In genomic region chr5:39197556-39197955, GRCh38 we compare ENCODE assay signal across 15 cellular contexts. TPM values are rescaled to one million over a fixed set of nuclear protein-coding genes. Genes with fewer than 3 reads are reported as not detected.
DNase-seq lines count a peak whose midpoint lies in the region; ATAC-seq and TF ChIP-seq lines count a peak whose summit lies in the region.
"Had no signal": no experiment of that assay in that cellular context is flagged by ENCODE, and none has a peak within 500 bp of the region (broad histone marks: within the 10 kb centered on the region; RNA-seq: fewer than 3 reads in every experiment).

No MANE protein-coding gene starts in this region.

- no peak overlapping the region for H3K9ac ChIP-seq in H9 (ENCODE audit: extremely low read depth, insufficient read length, low read length)
- H3K9ac ChIP-seq: parathyroid adenoma had no signal

- no peaks in the 10 kb centered on the region for H3K9me3 ChIP-seq in naive thymus-derived CD4-positive, alpha-beta T cell (ENCODE audit: control insufficient read depth in 2 of 3, low read length in 3 of 3)
- no peaks in the 10 kb centered on the region for H3K9me3 ChIP-seq in H9 (ENCODE audit: control insufficient read depth, low read depth, low read length)
- H3K9me3 ChIP-seq: thoracic aorta had no signal

- no peaks in the 10 kb centered on the region for H3K79me1 ChIP-seq in H9 (ENCODE audit: insufficient read depth, low read depth, low read length, poor library complexity, severe bottlenecking)

- H2BK120ac ChIP-seq in H9 (ENCODE audit: low read depth, low read length, poor library complexity, severe bottlenecking), result no peak overlapping the region

- peaks cover 0 to 17% (median 0%) of the 10 kb centered on the region in 3 experiments for H3K36me3 ChIP-seq in naive thymus-derived CD4-positive, alpha-beta T cell (ENCODE audit: control insufficient read depth in 2 of 3, insufficient read depth in 3 of 3, low read length in 3 of 3)
- H3K36me3 ChIP-seq: thoracic aorta had no signal

- peaks cover 42 to 45% of the 10 kb centered on the region in 2 donors for H3K4me1 ChIP-seq in naive thymus-derived CD4-positive, alpha-beta T cell (ENCODE audit: control insufficient read depth in 2 of 2, insufficient read depth in 2 of 2, low read length in 2 of 2)
- H3K4me1 ChIP-seq in H9 (ENCODE audit: insufficient read depth, low read length), result no peaks in the 10 kb centered on the region
- H3K4me1 ChIP-seq: parathyroid adenoma had no signal

- H3K27ac ChIP-seq in naive thymus-derived CD4-positive, alpha-beta T cell (ENCODE audit: low read depth, low read length), result peak overlapping the region; percentile 83
- H3K27ac ChIP-seq in H9 (ENCODE audit: insufficient read length, low read depth, low read length), result no peak overlapping the region
- H3K27ac ChIP-seq: parathyroid adenoma, thoracic aorta had no signal

- H3K36me3 Mint-ChIP-seq in Calu3 (ENCODE audit: insufficient read depth, unreplicated experiment) (no peaks in the 10 kb centered on the region), H9 (ENCODE audit: insufficient read depth in 1 of 3, low read depth in 3 of 3) (no peaks in the 10 kb centered on the region)
- peaks cover 62% of the 10 kb centered on the region for H3K36me3 Mint-ChIP-seq in activated naive CD4-positive, alpha-beta T cell treated with anti-CD3 and anti-CD28 coated beads, Interleukin-2, amount 10 ng/mL, durations not matched to agents 7 days and 5 days
- peaks cover 27 to 70% (median 56%) of the 10 kb centered on the region in 5 donors for H3K36me3 Mint-ChIP-seq in naive thymus-derived CD4-positive, alpha-beta T cell

- no peak overlapping the region for H4K8ac ChIP-seq in H9 (replicated peaks; ENCODE audit: insufficient read length, low read depth, low read length)

- CTCF ChIA-PET in Calu3 (lab: Charles Lee), result no interaction called here
- CTCF ChIA-PET in activated naive CD4-positive, alpha-beta T cell treated with anti-CD3 and anti-CD28 coated beads, Interleukin-2, amount 10 ng/mL, durations not matched to agents 7 days and 5 days (lab: Charles Lee), result interaction anchor here (1.0 kb wide), 2 partner anchors 19 to 86 kb away, joined by 3 read pairs; no protein-coding TSS in a partner anchor
- CTCF ChIA-PET in naive thymus-derived CD4-positive, alpha-beta T cell (lab: Charles Lee), result interaction anchor here (6.0 to 13.0 kb wide), 3 partner anchors 10 to 22 kb away, joined by 51 to 168 read pairs (median 56); partner anchors contain the start of gene FYB1

- BruUV-seq in Calu3 (replicated peaks; lab: Mats Ljungman, UMichigan), result no TSS peak

- TF ChIP-seq CTCF in Calu3 (IDR thresholded peaks at IDR 0.05; ENCODE audit: unreplicated experiment) (no peak), H9 (conservative IDR thresholded peaks at IDR 0.05) (no peak)

- H3K4me2 ChIP-seq in H9 (ENCODE audit: insufficient read depth, insufficient read length, low read length), result no peak overlapping the region

- no peak overlapping the region for H3K14ac ChIP-seq in H9 (ENCODE audit: insufficient read depth, low read length)

- H4K20me1 ChIP-seq in H9 (ENCODE audit: control insufficient read depth, insufficient read depth, insufficient read length), result no peaks in the 10 kb centered on the region

- no peak overlapping the region for H3K56ac ChIP-seq in H9 (ENCODE audit: insufficient read length, low read depth, low read length)

- H2BK20ac ChIP-seq in H9 (ENCODE audit: low read depth, low read length, poor library complexity, severe bottlenecking), result no peak overlapping the region

- DNase-seq in Calu3 (no peak), T-helper 9 cell (peak; percentile 47), H4 (ENCODE audit: low spot score) (no peak), H9 (no peak)
- DNase-seq in activated naive CD4-positive, alpha-beta T cell treated with anti-CD3 and anti-CD28 coated beads, Interleukin-2, amount 10 ng/mL, durations not matched to agents 7 days and 5 days, result peak; percentile 73
- peak in 6 of 9 donors; percentile 56 to 74 (median 63) for DNase-seq in naive thymus-derived CD4-positive, alpha-beta T cell
- DNase-seq: left ventricle myocardium superior; NCI-H1694; NK-92 treated with Interleukin-12 subunit alpha and Interleukin-12 subunit beta, amount 100 ng/mL, for 24 hours; T1000 had no signal

- intact Hi-C loops in Calu3 (cut with micrococcal nuclease; ENCODE audit: unreplicated experiment), result loop anchor here (5.0 kb wide), 1 partner anchor 50 kb away; no protein-coding TSS in a partner anchor
- intact Hi-C loops in naive thymus-derived CD4-positive, alpha-beta T cell (cut with micrococcal nuclease), result loop anchor here (1.0 to 5.0 kb wide), 4 partner anchors 20 to 125 kb away; partner anchors contain the start of gene RICTOR (in 1 of the 2)

- H3K9me3 Mint-ChIP-seq in Calu3 (ENCODE audit: low read depth, unreplicated experiment) (no peaks in the 10 kb centered on the region), H9 (no peaks in the 10 kb centered on the region)
- H3K9me3 Mint-ChIP-seq in activated naive CD4-positive, alpha-beta T cell treated with anti-CD3 and anti-CD28 coated beads, Interleukin-2, amount 10 ng/mL, durations not matched to agents 7 days and 5 days, result no peaks in the 10 kb centered on the region
- H3K9me3 Mint-ChIP-seq in naive thymus-derived CD4-positive, alpha-beta T cell, result no peaks in the 10 kb centered on the region

- POLR2A ChIA-PET in naive thymus-derived CD4-positive, alpha-beta T cell (lab: Charles Lee), result interaction anchor here (0.9 to 22.3 kb wide), 6 partner anchors 7 to 77 kb away, joined by 3 to 679 read pairs (median 183); partner anchors contain the start of gene FYB1

- no peaks in the 10 kb centered on the region for H3K79me2 ChIP-seq in H9 (ENCODE audit: insufficient read depth, low read length)
- H3K79me2 ChIP-seq: parathyroid adenoma had no signal

- no peaks in the 10 kb centered on the region for H3K27me3 Mint-ChIP-seq in Calu3 (ENCODE audit: unreplicated experiment)
- H3K27me3 Mint-ChIP-seq in activated naive CD4-positive, alpha-beta T cell treated with anti-CD3 and anti-CD28 coated beads, Interleukin-2, amount 10 ng/mL, durations not matched to agents 7 days and 5 days, result no peaks in the 10 kb centered on the region
- no peaks in the 10 kb centered on the region for H3K27me3 Mint-ChIP-seq in naive thymus-derived CD4-positive, alpha-beta T cell
- H3K27me3 Mint-ChIP-seq in H9 (ENCODE audit: low read depth), result no peaks in the 10 kb centered on the region

- WGBS in H9 (ENCODE audit: extremely low coverage, insufficient read length, low lambda C conversion rate), result no CpG with 5 or more reads among the region's 4 CpGs

- no peak overlapping the region for H3K4ac ChIP-seq in H9 (ENCODE audit: low read depth, low read length)

- no peak overlapping the region for H2BK5ac ChIP-seq in H9 (ENCODE audit: insufficient read length, low read length)

- no peak overlapping the region for H3T11ph ChIP-seq in H9 (ENCODE audit: low read length)

- peak overlapping the region; percentile 65 for H3K4me3 ChIP-seq in naive thymus-derived CD4-positive, alpha-beta T cell (ENCODE audit: low read length)
- H3K4me3 ChIP-seq: thoracic aorta had no signal

- peak overlapping the region; percentile 19 for H3K27ac Mint-ChIP-seq in Calu3 (ENCODE audit: unreplicated experiment)
- peak overlapping the region; percentile 35 for H3K27ac Mint-ChIP-seq in activated naive CD4-positive, alpha-beta T cell treated with anti-CD3 and anti-CD28 coated beads, Interleukin-2, amount 10 ng/mL, durations not matched to agents 7 days and 5 days
- H3K27ac Mint-ChIP-seq in naive thymus-derived CD4-positive, alpha-beta T cell, result peak overlapping the region; percentile 75 to 99 (median 94)
- H3K27ac Mint-ChIP-seq in H9, result no peak overlapping the region

- H3K4me1 Mint-ChIP-seq in Calu3 (ENCODE audit: low read depth, unreplicated experiment) (peaks cover 59% of the 10 kb centered on the region), H9 (no peaks in the 10 kb centered on the region)
- H3K4me1 Mint-ChIP-seq in activated naive CD4-positive, alpha-beta T cell treated with anti-CD3 and anti-CD28 coated beads, Interleukin-2, amount 10 ng/mL, durations not matched to agents 7 days and 5 days, result peaks cover 49% of the 10 kb centered on the region
- peaks cover 32 to 48% (median 42%) of the 10 kb centered on the region in 7 donors for H3K4me1 Mint-ChIP-seq in naive thymus-derived CD4-positive, alpha-beta T cell

- H3K27me3 ChIP-seq in naive thymus-derived CD4-positive, alpha-beta T cell (ENCODE audit: control insufficient read depth in 2 of 2, insufficient read depth in 2 of 2, low read length in 2 of 2), result no peaks in the 10 kb centered on the region
- H3K27me3 ChIP-seq in H9 (ENCODE audit: insufficient read depth, low read length), result no peaks in the 10 kb centered on the region

- no peak overlapping the region for H2BK12ac ChIP-seq in H9 (ENCODE audit: insufficient read length, low read depth, low read length)

- H3K4me3 Mint-ChIP-seq in Calu3 (ENCODE audit: low read depth, unreplicated experiment) (no peak overlapping the region), H9 (no peak overlapping the region)
- H3K4me3 Mint-ChIP-seq in activated naive CD4-positive, alpha-beta T cell treated with anti-CD3 and anti-CD28 coated beads, Interleukin-2, amount 10 ng/mL, durations not matched to agents 7 days and 5 days, result peak overlapping the region; percentile 82
- peak overlapping the region; percentile 75 to 98 (median 86) for H3K4me3 Mint-ChIP-seq in naive thymus-derived CD4-positive, alpha-beta T cell

- no peak overlapping the region for H2AFZ ChIP-seq in H9 (ENCODE audit: low read length)
- H2AFZ ChIP-seq: parathyroid adenoma had no signal

- peak; percentile 87 for ATAC-seq in naive thymus-derived CD4-positive, alpha-beta T cell
- ATAC-seq in HG03025 (IDR thresholded peaks at IDR 0.05; ENCODE audit: low FRiP score, unreplicated experiment) (no peak), GM18858 (IDR thresholded peaks at IDR 0.05; ENCODE audit: unreplicated experiment) (no peak)
- ATAC-seq: left ventricle myocardium superior had no signal

- no peak overlapping the region for H3K18ac ChIP-seq in H9 (ENCODE audit: insufficient read length, low read depth, low read length)

- H2AK5ac ChIP-seq in H9 (ENCODE audit: insufficient read length, low read length), result no peak overlapping the region

- no peak overlapping the region for H4K5ac ChIP-seq in H9 (ENCODE audit: insufficient read length, low read depth, low read length)

- no peak overlapping the region for H4K91ac ChIP-seq in H9 (ENCODE audit: insufficient read length, low read depth, low read length)

- H2BK15ac ChIP-seq in H9 (ENCODE audit: low read depth, low read length), result no peak overlapping the region

- no peak overlapping the region for H3K23ac ChIP-seq in H9 (ENCODE audit: insufficient read length, low read depth, low read length)

- H3K23me2 ChIP-seq in H9 (ENCODE audit: insufficient read length, low read depth, low read length, poor library complexity, severe bottlenecking), result no peaks in the 10 kb centered on the region

RNA-seq across cellular contexts. Expression of gene FYB1, which starts 21.8 kb away (rescaled TPM):
- total RNA-seq in Calu3 (2022) (30.8 and 42.8 TPM in 2 replicates), H9 (2021) (not detected in 2 replicates)
- total RNA-seq in naive thymus-derived CD4-positive, alpha-beta T cell, result 100 to 1,000 TPM; 310 to 701 (median 497) TPM
- polyA plus RNA-seq in naive thymus-derived CD4-positive, alpha-beta T cell, result 100 to 1,000 TPM; 342 to 488 TPM
- total RNA-seq in H4 (2014; rRNA removed; shearing (Covaris generic)), result 0.04 and 0.17 TPM in 2 replicates
- total RNA-seq: HepG2 had no signal

Comparison
In these comparisons a context has a peak if more than half of its experiments do, and no peak if none do; other contexts are left out.
1. DNase-seq: peak in T-helper 9 cell (single experiment), activated naive CD4-positive, alpha-beta T cell treated with anti-CD3 and anti-CD28 coated beads, Interleukin-2, amount 10 ng/mL, durations not matched to agents 7 days and 5 days (single experiment) and naive thymus-derived CD4-positive, alpha-beta T cell (6 of 9); none in Calu3 (single experiment), H4 (single experiment) and H9 (single experiment).
2. H3K27ac Mint-ChIP-seq: peak in Calu3 (single experiment), activated naive CD4-positive, alpha-beta T cell treated with anti-CD3 and anti-CD28 coated beads, Interleukin-2, amount 10 ng/mL, durations not matched to agents 7 days and 5 days (single experiment) and naive thymus-derived CD4-positive, alpha-beta T cell (9 of 9); none in H9 (0 of 3).
3. H3K4me3 Mint-ChIP-seq: peak in activated naive CD4-positive, alpha-beta T cell treated with anti-CD3 and anti-CD28 coated beads, Interleukin-2, amount 10 ng/mL, durations not matched to agents 7 days and 5 days (single experiment) and naive thymus-derived CD4-positive, alpha-beta T cell (10 of 10); none in Calu3 (single experiment) and H9 (0 of 2).
4. RNA of gene FYB1, which starts 21.8 kb away (total RNA-seq): 310 to 701 TPM in naive thymus-derived CD4-positive, alpha-beta T cell and 30.8 to 42.8 TPM in Calu3; 0.04 to 0.17 TPM in H4 and not detected in H9; every median in the first group is over 10 times any median in the second.